Comparison of ENCODE assay signal across 14 cellular contexts in genomic region chr9:127846451-127847154, GRCh38. TPM values are rescaled to one million over a fixed set of nuclear protein-coding genes. Genes with fewer than 3 reads are reported as not detected.
A peak's percentile ranks its signal among the peaks of the same experiment; 100 is the strongest.
DNase-seq lines count a peak whose midpoint lies in the region; ATAC-seq and TF ChIP-seq lines count a peak whose summit lies in the region.
"Had no signal": no experiment of that assay in that cellular context is flagged by ENCODE, and none has a peak within 500 bp of the region (broad histone marks: within the 10 kb centered on the region; RNA-seq: fewer than 3 reads in every experiment).

No MANE protein-coding gene starts in this region.

- no peak for ATAC-seq in natural killer cell
- no peak for ATAC-seq in natural killer cell treated with Interleukin-12 subunit alpha and Interleukin-12 subunit beta and Interleukin-15 and Interleukin-18, amount 100 ng/mL, for 72 hours

- H3K4me3 Mint-ChIP-seq in natural killer cell, result no peak overlapping the region
- H3K4me3 Mint-ChIP-seq in natural killer cell treated with Interleukin-12 subunit alpha and Interleukin-12 subunit beta and Interleukin-15 and Interleukin-18, amount 100 ng/mL, for 72 hours, result no peak overlapping the region
- H3K4me3 Mint-ChIP-seq in immature natural killer cell, result no peak overlapping the region
- no peak overlapping the region for H3K4me3 Mint-ChIP-seq in neural progenitor cell
- H3K4me3 Mint-ChIP-seq in activated T-helper 2 cell treated with anti-CD3 and anti-CD28 coated beads, Interferon-gamma antibody, Interleukin-2, Interleukin-4, amounts not matched to agents 10 μg/mL and 5 μg/mL and 100 μg/mL, durations not matched to agents 14 hours and 24 hours and 36 hours (ENCODE audit: low read depth), result no peak overlapping the region

- H3K4me1 ChIP-seq in prostate gland (replicated peaks), result no peaks in the 10 kb centered on the region
- H3K4me1 ChIP-seq in neural progenitor cell, result no peaks in the 10 kb centered on the region
- H3K4me1 ChIP-seq: A549 had no signal

- H3K36me3 Mint-ChIP-seq in natural killer cell, result peaks cover 9% of the 10 kb centered on the region
- peaks cover 11% of the 10 kb centered on the region for H3K36me3 Mint-ChIP-seq in natural killer cell treated with Interleukin-12 subunit alpha and Interleukin-12 subunit beta and Interleukin-15 and Interleukin-18, amount 100 ng/mL, for 72 hours
- H3K36me3 Mint-ChIP-seq in immature natural killer cell, result peaks cover 7 to 21% (median 8%) of the 10 kb centered on the region in 3 donors
- no peaks in the 10 kb centered on the region for H3K36me3 Mint-ChIP-seq in neural progenitor cell
- peaks cover 31% of the 10 kb centered on the region for H3K36me3 Mint-ChIP-seq in activated T-helper 2 cell treated with anti-CD3 and anti-CD28 coated beads, Interferon-gamma antibody, Interleukin-2, Interleukin-4, amounts not matched to agents 10 μg/mL and 5 μg/mL and 100 μg/mL, durations not matched to agents 14 hours and 24 hours and 36 hours (ENCODE audit: low read depth)

- 13% methylated on average over 18 of the region's 18 CpGs for whole genome bisulfite sequencing in prostate gland

- H3K9me3 ChIP-seq in prostate gland (no peaks in the 10 kb centered on the region), neural progenitor cell (ENCODE audit: low read depth) (no peaks in the 10 kb centered on the region), MG63 (peaks cover 9% of the 10 kb centered on the region; the same call in 1 of the 2 replicates)

- peaks cover 3 to 15% of the 10 kb centered on the region in 2 donors for H3K4me1 Mint-ChIP-seq in natural killer cell
- H3K4me1 Mint-ChIP-seq in natural killer cell treated with Interleukin-12 subunit alpha and Interleukin-12 subunit beta and Interleukin-15 and Interleukin-18, amount 100 ng/mL, for 72 hours (ENCODE audit: low read depth in 2 of 2), result peaks cover 8 to 9% of the 10 kb centered on the region in 2 donors
- peaks cover 9 to 12% of the 10 kb centered on the region in 2 donors for H3K4me1 Mint-ChIP-seq in immature natural killer cell
- peaks cover 7% of the 10 kb centered on the region for H3K4me1 Mint-ChIP-seq in neural progenitor cell
- H3K4me1 Mint-ChIP-seq in activated T-helper 2 cell treated with anti-CD3 and anti-CD28 coated beads, Interferon-gamma antibody, Interleukin-2, Interleukin-4, amounts not matched to agents 10 μg/mL and 5 μg/mL and 100 μg/mL, durations not matched to agents 14 hours and 24 hours and 36 hours (ENCODE audit: low read depth), result no peaks in the 10 kb centered on the region

- H3K4me2 ChIP-seq in neural progenitor cell, result no peak overlapping the region
- H3K4me2 ChIP-seq: A549 had no signal

- H3K27me3 ChIP-seq in prostate gland (replicated peaks; ENCODE audit: insufficient read depth) (no peaks in the 10 kb centered on the region), neural progenitor cell (no peaks in the 10 kb centered on the region), MG63 (no peaks in the 10 kb centered on the region)
- H3K27me3 ChIP-seq: cardiac muscle cell had no signal

- TF ChIP-seq POLR2A in prostate gland (IDR thresholded peaks at IDR 0.05), result no peak

- no peak for TF ChIP-seq CTCF in natural killer cell (IDR thresholded peaks at IDR 0.05)
- TF ChIP-seq CTCF in prostate gland (IDR thresholded peaks at IDR 0.05), result no peak
- no peak for TF ChIP-seq CTCF in neural progenitor cell (IDR thresholded peaks at IDR 0.05)

- no peak for DNase-seq in natural killer cell
- DNase-seq in natural killer cell treated with Interleukin-12 subunit alpha and Interleukin-12 subunit beta and Interleukin-15 and Interleukin-18, amount 100 ng/mL, for 72 hours (ENCODE audit: low spot score), result no peak
- no peak for DNase-seq in immature natural killer cell
- DNase-seq in prostate gland (ENCODE audit: low spot score), result no peak
- DNase-seq in neural progenitor cell (ENCODE audit: low spot score), result no peak
- no peak for DNase-seq in NCI-H226
- DNase-seq in MG63, result no peak
- no peak for DNase-seq in activated T-helper 2 cell treated with anti-CD3 and anti-CD28 coated beads, Interferon-gamma antibody, Interleukin-2, Interleukin-4, amounts not matched to agents 10 μg/mL and 5 μg/mL and 100 μg/mL, durations not matched to agents 14 hours and 24 hours and 36 hours (ENCODE audit: low spot score)
- DNase-seq: activated CD4-positive, alpha-beta T cell treated with anti-CD3 and anti-CD28 coated beads, Interleukin-2, amount 50 U/mL, for 1 hour; activated effector memory CD4-positive, alpha-beta T cell treated with anti-CD3 and anti-CD28 coated beads, Interleukin-2, amount 50 U/mL, for 16 hours; DMS153; nucleus accumbens had no signal

- H3K36me3 ChIP-seq in prostate gland (no peaks in the 10 kb centered on the region), neural progenitor cell (no peaks in the 10 kb centered on the region), MG63 (peaks cover 46% of the 10 kb centered on the region)
- H3K36me3 ChIP-seq: cardiac muscle cell had no signal

- intact Hi-C loops in natural killer cell (cut with micrococcal nuclease) (no loop called here), prostate gland (cut with DNase I) (no loop called here)
- intact Hi-C loops in activated T-helper 2 cell treated with anti-CD3 and anti-CD28 coated beads, Interferon-gamma antibody, Interleukin-2, Interleukin-4, amounts not matched to agents 10 μg/mL and 5 μg/mL and 100 μg/mL, durations not matched to agents 14 hours and 24 hours and 36 hours (cut with micrococcal nuclease), result no loop called here

- H4K20me1 ChIP-seq in neural progenitor cell (ENCODE audit: low read depth), result no peaks in the 10 kb centered on the region

- H3F3A ChIP-seq in neural progenitor cell (ENCODE audit: low read depth), result no peaks in the 10 kb centered on the region

- peaks cover 0 to 8% of the 10 kb centered on the region in 2 donors for H3K9me3 Mint-ChIP-seq in natural killer cell
- H3K9me3 Mint-ChIP-seq in natural killer cell treated with Interleukin-12 subunit alpha and Interleukin-12 subunit beta and Interleukin-15 and Interleukin-18, amount 100 ng/mL, for 72 hours, result peaks cover 12% of the 10 kb centered on the region
- H3K9me3 Mint-ChIP-seq in immature natural killer cell, result peaks cover 3 to 12% (median 8%) of the 10 kb centered on the region in 6 donors
- H3K9me3 Mint-ChIP-seq in neural progenitor cell, result peaks cover 10% of the 10 kb centered on the region
- peaks cover 18% of the 10 kb centered on the region for H3K9me3 Mint-ChIP-seq in activated T-helper 2 cell treated with anti-CD3 and anti-CD28 coated beads, Interferon-gamma antibody, Interleukin-2, Interleukin-4, amounts not matched to agents 10 μg/mL and 5 μg/mL and 100 μg/mL, durations not matched to agents 14 hours and 24 hours and 36 hours

- peak overlapping the region; percentile 14 to 22 for H3K27ac Mint-ChIP-seq in natural killer cell
- no peak overlapping the region for H3K27ac Mint-ChIP-seq in natural killer cell treated with Interleukin-12 subunit alpha and Interleukin-12 subunit beta and Interleukin-15 and Interleukin-18, amount 100 ng/mL, for 72 hours
- H3K27ac Mint-ChIP-seq in immature natural killer cell, result peak overlapping the region in 4 of 6 donors; percentile 49 to 80 (median 61)
- no peak overlapping the region for H3K27ac Mint-ChIP-seq in neural progenitor cell
- no peak overlapping the region for H3K27ac Mint-ChIP-seq in activated T-helper 2 cell treated with anti-CD3 and anti-CD28 coated beads, Interferon-gamma antibody, Interleukin-2, Interleukin-4, amounts not matched to agents 10 μg/mL and 5 μg/mL and 100 μg/mL, durations not matched to agents 14 hours and 24 hours and 36 hours

- H3K27ac ChIP-seq in prostate gland, result peak overlapping the region; percentile 44 to 51
- H3K27ac ChIP-seq in neural progenitor cell, result no peak overlapping the region
- H3K27ac ChIP-seq: A549 had no signal

- H2AFZ ChIP-seq in neural progenitor cell (replicated peaks), result no peak overlapping the region

- no peaks in the 10 kb centered on the region for H3K27me3 Mint-ChIP-seq in natural killer cell (ENCODE audit: low read depth in 2 of 2)
- H3K27me3 Mint-ChIP-seq in natural killer cell treated with Interleukin-12 subunit alpha and Interleukin-12 subunit beta and Interleukin-15 and Interleukin-18, amount 100 ng/mL, for 72 hours, result no peaks in the 10 kb centered on the region
- no peaks in the 10 kb centered on the region for H3K27me3 Mint-ChIP-seq in immature natural killer cell (ENCODE audit: low read depth in 3 of 3)
- H3K27me3 Mint-ChIP-seq in neural progenitor cell (ENCODE audit: insufficient read depth, low read depth), result peaks cover 3% of the 10 kb centered on the region
- H3K27me3 Mint-ChIP-seq in activated T-helper 2 cell treated with anti-CD3 and anti-CD28 coated beads, Interferon-gamma antibody, Interleukin-2, Interleukin-4, amounts not matched to agents 10 μg/mL and 5 μg/mL and 100 μg/mL, durations not matched to agents 14 hours and 24 hours and 36 hours (ENCODE audit: low read depth), result no peaks in the 10 kb centered on the region

- no peak overlapping the region for H3K9ac ChIP-seq in neural progenitor cell

- no peaks in the 10 kb centered on the region for H3K79me2 ChIP-seq in neural progenitor cell (ENCODE audit: low read depth)

- H3K4me3 ChIP-seq in prostate gland (no peak overlapping the region), neural progenitor cell (no peak overlapping the region), MG63 (no peak overlapping the region)
- H3K4me3 ChIP-seq: A549, cardiac muscle cell had no signal

RNA-seq across cellular contexts. Expression of gene ENG, which starts 7.9 kb away (rescaled TPM):
- total RNA-seq in natural killer cell (10 to 100 TPM in 2 of 3 donors, 1 to 10 TPM in 1; 8.5 to 13.6 (median 12.3) TPM), prostate gland (100 to 1,000 TPM in 1 of 2 donors, 10 to 100 TPM in 1; 24.3 to 336 TPM), neural progenitor cell (ENCODE audit: low replicate concordance) (0.19 TPM in 1 of 2 replicates, not detected in the other)
- total RNA-seq in natural killer cell treated with Interleukin-12 subunit alpha and Interleukin-12 subunit beta and Interleukin-15 and Interleukin-18, amount 100 ng/mL, for 72 hours, result 10 to 100 TPM; 12.7 to 34.1 TPM
- 10 to 100 TPM in 1 of 3 donors, 1 to 10 TPM in 2; 7.2 to 12.1 (median 8.6) TPM for polyA plus RNA-seq in immature natural killer cell
- 12.9 and 14.0 TPM in 2 replicates for total RNA-seq in MG63 (2014; rRNA removed; shearing (Covaris generic); ENCODE audit: low replicate concordance)
- 27.5 and 28.1 TPM in 2 replicates for total RNA-seq in activated T-helper 2 cell treated with anti-CD3 and anti-CD28 coated beads, Interferon-gamma antibody, Interleukin-2, Interleukin-4, amounts not matched to agents 10 μg/mL and 5 μg/mL and 100 μg/mL, durations not matched to agents 14 hours and 24 hours and 36 hours

RNA-seq across cellular contexts. Expression of gene AK1, which starts 30.9 kb away (rescaled TPM):
- total RNA-seq in natural killer cell (10 to 100 TPM; 47.3 to 76.3 (median 54.2) TPM), prostate gland (100 to 1,000 TPM in 1 of 2 donors, 10 to 100 TPM in 1; 22.2 to 123 TPM), neural progenitor cell (ENCODE audit: low replicate concordance) (20.5 and 25.6 TPM in 2 replicates)
- 10 to 100 TPM; 11.5 to 13.0 TPM for total RNA-seq in natural killer cell treated with Interleukin-12 subunit alpha and Interleukin-12 subunit beta and Interleukin-15 and Interleukin-18, amount 100 ng/mL, for 72 hours
- 1 to 10 TPM in 1 of 3 donors, under 1 TPM in 1, not detected in 1; 0.12 to 1.0 TPM for polyA plus RNA-seq in immature natural killer cell
- 36.6 and 69.0 TPM in 2 replicates for total RNA-seq in MG63 (2014; rRNA removed; shearing (Covaris generic); ENCODE audit: low replicate concordance)
- total RNA-seq in activated T-helper 2 cell treated with anti-CD3 and anti-CD28 coated beads, Interferon-gamma antibody, Interleukin-2, Interleukin-4, amounts not matched to agents 10 μg/mL and 5 μg/mL and 100 μg/mL, durations not matched to agents 14 hours and 24 hours and 36 hours, result 19.6 and 21.0 TPM in 2 replicates

RNA-seq across cellular contexts. Expression of gene FPGS, which starts 43.9 kb away (rescaled TPM):
- total RNA-seq in natural killer cell (100 to 1,000 TPM in 2 of 3 donors, 10 to 100 TPM in 1; 99.1 to 108 (median 107) TPM), prostate gland (100 to 1,000 TPM; 117 TPM), neural progenitor cell (ENCODE audit: low replicate concordance) (32.8 and 60.5 TPM in 2 replicates)
- total RNA-seq in natural killer cell treated with Interleukin-12 subunit alpha and Interleukin-12 subunit beta and Interleukin-15 and Interleukin-18, amount 100 ng/mL, for 72 hours, result 100 to 1,000 TPM in 1 of 2 donors, 10 to 100 TPM in 1; 96.0 to 150 TPM
- polyA plus RNA-seq in immature natural killer cell, result 10 to 100 TPM; 77.3 to 97.7 (median 89.1) TPM
- 100 and 115 TPM in 2 replicates for total RNA-seq in MG63 (2014; rRNA removed; shearing (Covaris generic); ENCODE audit: low replicate concordance)
- total RNA-seq in activated T-helper 2 cell treated with anti-CD3 and anti-CD28 coated beads, Interferon-gamma antibody, Interleukin-2, Interleukin-4, amounts not matched to agents 10 μg/mL and 5 μg/mL and 100 μg/mL, durations not matched to agents 14 hours and 24 hours and 36 hours, result 116 and 137 TPM in 2 replicates

RNA-seq across cellular contexts. Expression of gene ST6GALNAC6, which starts 52.8 kb away (rescaled TPM):
- total RNA-seq in natural killer cell, result 100 to 1,000 TPM; 120 to 148 (median 127) TPM
- total RNA-seq in natural killer cell treated with Interleukin-12 subunit alpha and Interleukin-12 subunit beta and Interleukin-15 and Interleukin-18, amount 100 ng/mL, for 72 hours, result 10 to 100 TPM; 53.4 to 67.2 TPM
- polyA plus RNA-seq in immature natural killer cell, result 10 to 100 TPM; 84.0 to 97.8 (median 94.1) TPM
- total RNA-seq in prostate gland, result 10 to 100 TPM; 46.4 to 95.1 TPM
- 14.3 and 42.7 TPM in 2 replicates for total RNA-seq in neural progenitor cell (ENCODE audit: low replicate concordance)
- 40.5 and 47.3 TPM in 2 replicates for total RNA-seq in MG63 (2014; rRNA removed; shearing (Covaris generic); ENCODE audit: low replicate concordance)
- 60.3 and 60.7 TPM in 2 replicates for total RNA-seq in activated T-helper 2 cell treated with anti-CD3 and anti-CD28 coated beads, Interferon-gamma antibody, Interleukin-2, Interleukin-4, amounts not matched to agents 10 μg/mL and 5 μg/mL and 100 μg/mL, durations not matched to agents 14 hours and 24 hours and 36 hours

Comparison
In these comparisons a context has a peak if more than half of its experiments do, and no peak if none do; other contexts are left out.
1. H3K27ac Mint-ChIP-seq: peak in natural killer cell (2 of 2) and immature natural killer cell (4 of 6); none in natural killer cell treated with Interleukin-12 subunit alpha and Interleukin-12 subunit beta and Interleukin-15 and Interleukin-18, amount 100 ng/mL, for 72 hours (0 of 2), neural progenitor cell (single experiment) and activated T-helper 2 cell treated with anti-CD3 and anti-CD28 coated beads, Interferon-gamma antibody, Interleukin-2, Interleukin-4, amounts not matched to agents 10 μg/mL and 5 μg/mL and 100 μg/mL, durations not matched to agents 14 hours and 24 hours and 36 hours (single experiment).